In the genomic region with DNA sequence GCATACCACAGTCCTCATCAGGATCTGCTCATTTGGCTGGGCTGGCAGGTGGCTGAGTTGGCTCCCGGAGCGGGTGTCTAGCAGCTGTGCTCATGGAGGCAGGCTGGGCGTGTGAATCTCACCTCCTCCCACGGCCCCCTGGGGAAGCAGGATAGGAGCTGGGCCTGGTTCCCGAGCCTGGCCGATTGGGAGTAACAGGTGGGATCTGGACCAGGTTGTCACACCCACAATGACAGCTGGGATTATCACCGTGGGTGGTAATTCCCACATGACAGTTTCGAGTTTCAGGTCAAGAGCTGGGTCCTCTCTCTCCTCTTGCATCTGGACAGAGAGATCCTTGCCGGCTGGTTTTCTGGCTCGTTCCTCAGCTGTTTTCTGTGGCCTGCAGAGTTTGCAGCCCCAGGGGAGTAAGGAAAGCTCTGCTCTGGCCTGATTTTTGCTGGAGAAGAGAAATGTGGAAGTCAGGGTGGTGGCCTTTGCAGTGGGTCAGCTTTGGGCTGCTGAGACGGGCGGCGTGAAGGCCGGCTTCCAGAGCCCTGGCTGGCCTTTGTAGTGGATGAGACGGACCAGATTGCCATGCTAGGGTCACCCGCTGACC, we compare ENCODE assay signal across 8 cellular contexts. TPM values are rescaled to one million over a fixed set of nuclear protein-coding genes. Genes with fewer than 3 reads are reported as not detected.
DNase-seq lines count a peak whose midpoint lies in the region; ATAC-seq and TF ChIP-seq lines count a peak whose summit lies in the region.

No MANE protein-coding gene starts in this region.

- H3K9me3 Mint-ChIP-seq in endothelial cell (ENCODE audit: unreplicated experiment), result no peaks in the 10 kb centered on the region
- no peaks in the 10 kb centered on the region for H3K9me3 Mint-ChIP-seq in osteocyte (ENCODE audit: unreplicated experiment)

- TF ChIP-seq CTCF in GM12865 (IDR thresholded peaks at IDR 0.05; ENCODE audit: insufficient read depth, low read depth, low read length, missing control alignments) (no peak), endothelial cell (IDR thresholded peaks at IDR 0.05; ENCODE audit: unreplicated experiment) (no peak), osteocyte (IDR thresholded peaks at IDR 0.05) (no peak)

- DNase-seq in GM12865 (ENCODE audit: low read depth) (peak; percentile 49), NCI-H510A treated with DMSO at 0.1 percent for 48 hours (lab: John Stamatoyannopoulos, UW) (peak; percentile 63), endothelial cell (ENCODE audit: low spot score) (no peak), osteocyte (ENCODE audit: extremely low spot score, unreplicated experiment) (no peak)
- DNase-seq in NK-92 treated with Interleukin-12 subunit alpha and Interleukin-12 subunit beta, amount 100 ng/mL, for 24 hours (lab: John Stamatoyannopoulos, UW), result no peak
- DNase-seq in stimulated activated CD4-positive, alpha-beta T cell treated with anti-CD3 and anti-CD28 coated beads, Interleukin-4, amount 100 ng/mL, for 4 hours, result no peak

- H3K27me3 Mint-ChIP-seq in endothelial cell (ENCODE audit: unreplicated experiment), result peaks cover 9% of the 10 kb centered on the region
- H3K27me3 Mint-ChIP-seq in osteocyte (ENCODE audit: unreplicated experiment), result no peaks in the 10 kb centered on the region

- H3K27ac Mint-ChIP-seq in endothelial cell (ENCODE audit: unreplicated experiment) (no peak overlapping the region), osteocyte (ENCODE audit: unreplicated experiment) (peak overlapping the region; percentile 36)

- H3K4me1 Mint-ChIP-seq in endothelial cell (ENCODE audit: unreplicated experiment), result peaks cover 38% of the 10 kb centered on the region
- peaks cover 56% of the 10 kb centered on the region for H3K4me1 Mint-ChIP-seq in osteocyte (ENCODE audit: unreplicated experiment)

- H3K36me3 Mint-ChIP-seq in endothelial cell (ENCODE audit: low read depth, unreplicated experiment) (peaks cover 9% of the 10 kb centered on the region), osteocyte (ENCODE audit: unreplicated experiment) (no peaks in the 10 kb centered on the region)

- no peak overlapping the region for H3K4me3 ChIP-seq in GM12865 (ENCODE audit: low read depth, low read length)

- peak overlapping the region; percentile 18 for H3K4me3 Mint-ChIP-seq in endothelial cell (ENCODE audit: unreplicated experiment)
- H3K4me3 Mint-ChIP-seq in osteocyte (ENCODE audit: unreplicated experiment), result no peak overlapping the region

- ATAC-seq in GM18907 (IDR thresholded peaks at IDR 0.05; ENCODE audit: unreplicated experiment) (no peak), HG03175 (IDR thresholded peaks at IDR 0.05; ENCODE audit: unreplicated experiment) (no peak)

RNA-seq across cellular contexts. Expression of a gene that starts 57.0 kb away (rescaled TPM):
- 92.6 TPM for total RNA-seq in endothelial cell (ENCODE audit: unreplicated experiment)
- total RNA-seq in osteocyte, result 35.3 and 45.1 TPM in 2 replicates

Comparison
In these comparisons a context has a peak if more than half of its experiments do, and no peak if none do; other contexts are left out.
1. DNase-seq: peak in GM12865 (single experiment) and NCI-H510A treated with DMSO at 0.1 percent for 48 hours (single experiment); none in endothelial cell (single experiment), osteocyte (single experiment), NK-92 treated with Interleukin-12 subunit alpha and Interleukin-12 subunit beta, amount 100 ng/mL, for 24 hours (single experiment) and stimulated activated CD4-positive, alpha-beta T cell treated with anti-CD3 and anti-CD28 coated beads, Interleukin-4, amount 100 ng/mL, for 4 hours (0 of 2).